8 cellular contexts compared by ENCODE assay signal in genomic region chr16:16021988-16022682, GRCh38.
DNase-seq lines count a peak whose midpoint lies in the region; ATAC-seq, FAIRE-seq and TF ChIP-seq lines count a peak whose summit lies in the region.

No MANE protein-coding gene starts in this region.

- DNase-seq in GF-D8 (lab: John Stamatoyannopoulos, UW) = peak; percentile 31
- DNase-seq in NCI-H82 treated with DMSO at 0.1 percent for 48 hours (lab: John Stamatoyannopoulos, UW; ENCODE audit: unreplicated experiment) = peak; percentile 5
- peak; percentile 88 for DNase-seq in HepG2 (ENCODE audit: low spot score)
- peak; percentile 96 for DNase-seq in stromal cell of bone marrow (ENCODE audit: low read depth)
- no peak for DNase-seq in stimulated activated CD4-positive, alpha-beta T cell treated with anti-CD3 and anti-CD28 coated beads, Interleukin-2, amount 100 ng/mL, for 24 hours
- no peak for DNase-seq in GM10248 (ENCODE audit: extremely low spot score)

- H3K4me2 ChIP-seq in HepG2 (ENCODE audit: low read depth, low read length) = no peak overlapping the region

- no peak overlapping the region for H3K4me3 ChIP-seq in HepG2 (replicated peaks in 1 of 3; ENCODE audit: insufficient read depth in 1 of 3, low read depth in 2 of 3, low read length in 3 of 3)

- no peak overlapping the region for H2AFZ ChIP-seq in HepG2 (ENCODE audit: low read length)

- TF ChIP-seq RAD21 in HepG2 (CRISPR knock-in tag; IDR thresholded peaks at IDR 0.05) = peak; percentile 35; the same call in 1 of the 2 replicates

- no peak; a peak in 1 of 4 replicates for TF ChIP-seq POLR2A in HepG2 (IDR thresholded peaks at IDR 0.05; ENCODE audit: insufficient read depth in 1 of 2, low read depth in 2 of 2, low read length in 2 of 2)

- CTCF ChIA-PET in HepG2 (lab: Yijun Ruan, JAX; ENCODE audit: low intra/inter-chr PET ratio, low total read pairs) = interaction anchor here (1.2 kb wide), 1 partner anchor 24 kb away, joined by 4 read pairs; no protein-coding TSS in a partner anchor
- CTCF ChIA-PET in GM10248 (lab: Yijun Ruan, JAX) = interaction anchor here (2.2 kb wide), 1 partner anchor 10 kb away, joined by 14 read pairs; no protein-coding TSS in a partner anchor

- H3K27me3 ChIP-seq in HepG2 (ENCODE audit: control insufficient read depth in 1 of 2, insufficient read depth in 2 of 2, low read length in 2 of 2) = no peaks in the 10 kb centered on the region

- no peaks in the 10 kb centered on the region for H3K9me3 ChIP-seq in HepG2 (ENCODE audit: low read length)

- H3K27ac ChIP-seq in cingulate gyrus (ENCODE audit: low read depth, low read length) (peak overlapping the region; percentile 1), HepG2 (ENCODE audit: extremely low read length, insufficient read depth, low read length) (peak overlapping the region; percentile 4)

- no peaks in the 10 kb centered on the region for H3K79me2 ChIP-seq in HepG2 (ENCODE audit: insufficient read depth, low read length)

- in situ Hi-C loops in HepG2 (cut with HindIII; ENCODE audit: extremely low pct_ligation_motif_present, low pct_unique_long_range_greater_than_20kb) = no loop called here

- H3K4me1 ChIP-seq in HepG2 (ENCODE audit: insufficient read depth, low read length) = peaks cover 29% of the 10 kb centered on the region

- TF ChIP-seq CTCF in HepG2 (CRISPR knock-in tag; IDR thresholded peaks at IDR 0.05) (no peak), GM10248 (IDR thresholded peaks at IDR 0.05; ENCODE audit: control extremely low read depth, extremely low read depth, low read depth, missing control alignments) (no peak)

- TF ChIP-seq EP300 in HepG2 (IDR thresholded peaks at IDR 0.05; ENCODE audit: low read depth in 2 of 2, low read length in 2 of 2) (peak; percentile 37 to 71; a peak in 2 of 4 replicates), HepG2 (CRISPR knock-in tag; IDR thresholded peaks at IDR 0.05; ENCODE audit: borderline replicate concordance) (peak; percentile 68; the same call in 1 of the 2 replicates)

- POLR2A ChIA-PET in HepG2 (lab: Yijun Ruan, JAX) = interaction anchor here (1.3 to 3.4 kb wide), 3 partner anchors 9 to 134 kb away, joined by 4 to 25 read pairs (median 7); partner anchors contain the start of gene CEP20
- POLR2A ChIA-PET in GM10248 (lab: Yijun Ruan, JAX) = no interaction called here

- intact Hi-C loops in HepG2 (cut with micrococcal nuclease; ENCODE audit: unreplicated experiment) = loop anchor here (1.0 kb wide), 1 partner anchor 26 kb away; no protein-coding TSS in a partner anchor

- WGBS in HepG2 (ENCODE audit: low lambda C conversion rate) = 52% methylated on average over 9 of the region's 10 CpGs

- peaks cover 19 to 33% of the 10 kb centered on the region in 2 experiments for H3K36me3 ChIP-seq in HepG2 (replicated peaks in 1 of 2; ENCODE audit: control insufficient read depth in 1 of 2, insufficient read depth in 2 of 2, low read length in 2 of 2)

- peaks cover 3% of the 10 kb centered on the region; the same call in 1 of the 2 replicates for H4K20me1 ChIP-seq in HepG2 (ENCODE audit: insufficient read depth, low read length)

- H3K9ac ChIP-seq in HepG2 (ENCODE audit: insufficient read depth, low read depth, low read length) = no peak overlapping the region

- no TSS peak for BruUV-seq in HepG2 (replicated peaks; lab: Mats Ljungman, UMichigan)

- peak; percentile 40 for FAIRE-seq in HepG2 (lab: Jason Lieb, UNC)

- ATAC-seq in HepG2 (peak; percentile 96), HG02798 (IDR thresholded peaks at IDR 0.05; ENCODE audit: poor library complexity, unreplicated experiment) (no peak)

TF ChIP-seq in HepG2, 621 proteins besides CTCF, POLR2A, EP300 and RAD21 (continues in another document):
- no peak for TF ChIP-seq ZNF136 (CRISPR knock-in tag; IDR thresholded peaks at IDR 0.05; ENCODE audit: low read depth)
- no peak for TF ChIP-seq PCBP1 (IDR thresholded peaks at IDR 0.05; ENCODE audit: borderline replicate concordance, low read depth, low read length)
- TF ChIP-seq MIER3 (CRISPR knock-in tag; IDR thresholded peaks at IDR 0.05; ENCODE audit: borderline replicate concordance) = peak; percentile 74; the same call in 1 of the 2 replicates
- peak; percentile 96 for TF ChIP-seq FOSL2 (CRISPR knock-in tag; IDR thresholded peaks at IDR 0.05)
- peak; percentile 84; the same call in 1 of the 2 replicates for TF ChIP-seq NFE2L1 (CRISPR knock-in tag; IDR thresholded peaks at IDR 0.05; ENCODE audit: borderline replicate concordance)
- TF ChIP-seq MAFF (IDR thresholded peaks at IDR 0.05; ENCODE audit: low read depth, low read length) = peak; percentile 94
- 0 out of 2 replicates have a peak, but pooled peaks have one; percentile 3 for TF ChIP-seq ZKSCAN1 (IDR thresholded peaks at IDR 0.05; ENCODE audit: low read length)
- peak; percentile 54 for TF ChIP-seq BCL6 (CRISPR knock-in tag; IDR thresholded peaks at IDR 0.05)
- peak; percentile 26; the same call in 1 of the 2 replicates for TF ChIP-seq FOSL1 (CRISPR knock-in tag; IDR thresholded peaks at IDR 0.05; ENCODE audit: borderline replicate concordance)
- TF ChIP-seq STAG1 (CRISPR knock-in tag; IDR thresholded peaks at IDR 0.05) = 0 out of 2 replicates have a peak, but pooled peaks have one; percentile 29
- TF ChIP-seq PHF21A (CRISPR knock-in tag; IDR thresholded peaks at IDR 0.05) = peak; percentile 51; the same call in 1 of the 2 replicates
- no peak for TF ChIP-seq ATRX (CRISPR knock-in tag; IDR thresholded peaks at IDR 0.05; ENCODE audit: borderline replicate concordance)
- TF ChIP-seq AHR (CRISPR knock-in tag; IDR thresholded peaks at IDR 0.05) = 0 out of 2 replicates have a peak, but pooled peaks have one; percentile 51
- TF ChIP-seq KDM1A (CRISPR knock-in tag; IDR thresholded peaks at IDR 0.05) = 0 out of 2 replicates have a peak, but pooled peaks have one; percentile 38
- peak; percentile 64; the same call in 1 of the 2 replicates for TF ChIP-seq NR2F6 (IDR thresholded peaks at IDR 0.05)
- TF ChIP-seq NR2F6 (CRISPR knock-in tag; IDR thresholded peaks at IDR 0.05) = peak; percentile 92
- TF ChIP-seq ZNF564 (CRISPR knock-in tag; IDR thresholded peaks at IDR 0.05) = no peak
- TF ChIP-seq HMG20B (CRISPR knock-in tag; conservative IDR thresholded peaks at IDR 0.05) = 0 out of 2 replicates have a peak, but pooled peaks have one; percentile 58
- TF ChIP-seq, protein P1, sequence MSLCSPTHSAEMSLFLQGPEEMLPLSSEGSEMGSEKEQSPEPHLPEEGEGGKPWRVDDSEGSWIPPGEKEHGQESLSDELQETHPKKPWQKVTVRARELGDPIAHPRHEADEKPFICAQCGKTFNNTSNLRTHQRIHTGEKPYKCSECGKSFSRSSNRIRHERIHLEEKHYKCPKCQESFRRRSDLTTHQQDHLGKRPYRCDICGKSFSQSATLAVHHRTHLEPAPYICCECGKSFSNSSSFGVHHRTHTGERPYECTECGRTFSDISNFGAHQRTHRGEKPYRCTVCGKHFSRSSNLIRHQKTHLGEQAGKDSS (CRISPR knock-in tag; IDR thresholded peaks at IDR 0.05; ENCODE audit: borderline replicate concordance, low read depth) = peak; percentile 57; the same call in 1 of the 2 replicates
- TF ChIP-seq NR0B2 (CRISPR knock-in tag; IDR thresholded peaks at IDR 0.05) = no peak
- TF ChIP-seq CEBPG (CRISPR knock-in tag; IDR thresholded peaks at IDR 0.05) = no peak
- TF ChIP-seq SP5 (CRISPR knock-in tag; IDR thresholded peaks at IDR 0.05; ENCODE audit: borderline replicate concordance, low read depth) = peak; percentile 65; the same call in 1 of the 2 replicates
- TF ChIP-seq KDM2A (CRISPR knock-in tag; IDR thresholded peaks at IDR 0.05; ENCODE audit: borderline replicate concordance, low read depth) = peak; percentile 40; the same call in 1 of the 2 replicates
- peak; percentile 54 for TF ChIP-seq TAF15 (IDR thresholded peaks at IDR 0.05; ENCODE audit: low read depth, low read length, poor library complexity, severe bottlenecking)
- peak; percentile 57; the same call in 1 of the 2 replicates for TF ChIP-seq SALL1 (CRISPR knock-in tag; IDR thresholded peaks at IDR 0.05)
- TF ChIP-seq, protein P2, sequence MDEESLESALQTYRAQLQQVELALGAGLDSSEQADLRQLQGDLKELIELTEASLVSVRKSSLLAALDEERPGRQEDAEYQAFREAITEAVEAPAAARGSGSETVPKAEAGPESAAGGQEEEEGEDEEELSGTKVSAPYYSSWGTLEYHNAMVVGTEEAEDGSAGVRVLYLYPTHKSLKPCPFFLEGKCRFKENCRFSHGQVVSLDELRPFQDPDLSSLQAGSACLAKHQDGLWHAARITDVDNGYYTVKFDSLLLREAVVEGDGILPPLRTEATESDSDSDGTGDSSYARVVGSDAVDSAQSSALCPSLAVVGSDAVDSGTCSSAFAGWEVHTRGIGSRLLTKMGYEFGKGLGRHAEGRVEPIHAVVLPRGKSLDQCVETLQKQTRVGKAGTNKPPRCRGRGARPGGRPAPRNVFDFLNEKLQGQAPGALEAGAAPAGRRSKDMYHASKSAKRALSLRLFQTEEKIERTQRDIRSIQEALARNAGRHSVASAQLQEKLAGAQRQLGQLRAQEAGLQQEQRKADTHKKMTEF (CRISPR knock-in tag; IDR thresholded peaks at IDR 0.05) = peak; percentile 52; the same call in 1 of the 2 replicates
- TF ChIP-seq ZNF570 (CRISPR knock-in tag; IDR thresholded peaks at IDR 0.05; ENCODE audit: borderline replicate concordance) = no peak
- 0 out of 2 replicates have a peak, but pooled peaks have one; percentile 40 for TF ChIP-seq ZBTB7B (CRISPR knock-in tag; IDR thresholded peaks at IDR 0.05)
- peak; percentile 81 for TF ChIP-seq SKI (IDR thresholded peaks at IDR 0.05; ENCODE audit: partially characterized antibody)
- TF ChIP-seq RARA (CRISPR knock-in tag; IDR thresholded peaks at IDR 0.05) = peak; percentile 91
- peak; percentile 41; the same call in 1 of the 2 replicates for TF ChIP-seq ZMYM3 (CRISPR knock-in tag; IDR thresholded peaks at IDR 0.05)
- TF ChIP-seq NR2C2 (CRISPR knock-in tag; IDR thresholded peaks at IDR 0.05; ENCODE audit: borderline replicate concordance) = 0 out of 2 replicates have a peak, but pooled peaks have one; percentile 24
- TF ChIP-seq THAP11 (CRISPR knock-in tag; IDR thresholded peaks at IDR 0.05) = no peak
- peak; percentile 97 for TF ChIP-seq SAP130 (CRISPR knock-in tag; IDR thresholded peaks at IDR 0.05; ENCODE audit: low read depth)

Comparison
In these comparisons a context has a peak if more than half of its experiments do, and no peak if none do; other contexts are left out.
1. DNase-seq: peak in GF-D8 (single experiment), NCI-H82 treated with DMSO at 0.1 percent for 48 hours (single experiment), HepG2 (single experiment) and stromal cell of bone marrow (single experiment); none in stimulated activated CD4-positive, alpha-beta T cell treated with anti-CD3 and anti-CD28 coated beads, Interleukin-2, amount 100 ng/mL, for 24 hours (0 of 2) and GM10248 (single experiment).